19 cellular contexts compared by ENCODE assay signal in genomic region chr6:166879594-166879993, GRCh38.
A peak's percentile ranks its signal among the peaks of the same experiment; 100 is the strongest.
DNase-seq lines count a peak whose midpoint lies in the region; ATAC-seq, FAIRE-seq and TF ChIP-seq lines count a peak whose summit lies in the region.
"Had no signal": no experiment of that assay in that cellular context is flagged by ENCODE, and none has a peak within 500 bp of the region (broad histone marks: within the 10 kb centered on the region; RNA-seq: fewer than 3 reads in every experiment).

No MANE protein-coding gene starts in this region.

- H3K4me3 ChIP-seq in kidney (ENCODE audit: low read length in 2 of 2), result no peak overlapping the region
- H3K4me3 ChIP-seq: BLaER1, GM12878, HAP-1 had no signal

- intact Hi-C loops in kidney (cut with DNase I), result no loop called here

- no peaks in the 10 kb centered on the region for H3K9me3 ChIP-seq in kidney (ENCODE audit: control insufficient read depth in 1 of 2, low read length in 2 of 2)
- H3K9me3 ChIP-seq: Caco-2, HAP-1 had no signal

- H3K27ac ChIP-seq in kidney (ENCODE audit: low read depth in 2 of 2, low read length in 2 of 2), result no peak overlapping the region
- H3K27ac ChIP-seq: BLaER1, C4-2B had no signal

- FAIRE-seq in G401.6 (lab: Jason Lieb, UNC) (peak; percentile 81), endometrium (lab: Jason Lieb, UNC) (peak; percentile 60), kidney (lab: Jason Lieb, UNC) (peak; percentile 61)
- FAIRE-seq: H54 had no signal

- no peak overlapping the region for H3K9ac ChIP-seq in kidney (ENCODE audit: low read length in 2 of 2)
- H3K9ac ChIP-seq: BLaER1 had no signal

- H3K36me3 ChIP-seq in kidney (ENCODE audit: control insufficient read depth in 1 of 2, insufficient read depth in 2 of 2, low read length in 2 of 2), result no peaks in the 10 kb centered on the region
- H3K36me3 ChIP-seq: BLaER1, HAP-1 had no signal

- no peak for TF ChIP-seq CTCF in kidney (IDR thresholded peaks at IDR 0.05; ENCODE audit: borderline replicate concordance, extremely low read depth, insufficient read depth)

- DNase-seq in kidney, result no peak
- DNase-seq: Caco-2; CD4-positive, CD25-positive, alpha-beta regulatory T cell; CD8-positive, alpha-beta T cell; DMS153; DND-41; GDM1; GOT3; HFFc6 had no signal

- no peaks in the 10 kb centered on the region for H3K4me1 ChIP-seq in kidney (ENCODE audit: control insufficient read depth in 1 of 2, insufficient read depth in 1 of 2, low read depth in 1 of 2, low read length in 2 of 2)
- H3K4me1 ChIP-seq: BLaER1, HAP-1 had no signal

- no peak for ATAC-seq in HG03108 (IDR thresholded peaks at IDR 0.05; ENCODE audit: unreplicated experiment)
- no peak for ATAC-seq in GM19452 (IDR thresholded peaks at IDR 0.05; ENCODE audit: unreplicated experiment)
- ATAC-seq in GM18858 (IDR thresholded peaks at IDR 0.05; ENCODE audit: unreplicated experiment), result no peak
- ATAC-seq: CD8-positive, alpha-beta T cell; GM12878 had no signal
